ENCODE assay signal across 8 cellular contexts in genomic region chr11:93652161-93652597, GRCh38. TPM values are rescaled to one million over a fixed set of nuclear protein-coding genes. Genes with fewer than 3 reads are reported as not detected.
A peak's percentile ranks its signal among the peaks of the same experiment; 100 is the strongest.
DNase-seq lines count a peak whose midpoint lies in the region; ATAC-seq, FAIRE-seq and TF ChIP-seq lines count a peak whose summit lies in the region.

No MANE protein-coding gene starts in this region.

- peak; percentile 18 for DNase-seq in Caki2 (ENCODE audit: low read depth)
- DNase-seq in GM18507 (ENCODE audit: extremely low spot score, insufficient read length, low read depth), result no peak
- DNase-seq in PC-9, result peak; percentile 22 to 53
- peak; percentile 30 for DNase-seq in bronchial epithelial cell (ENCODE audit: low read depth)
- DNase-seq in lung microvascular endothelial cell (ENCODE audit: low read depth in 2 of 2), result peak; percentile 41 to 58
- no peak for DNase-seq in GM19238 (ENCODE audit: insufficient read length, low spot score)

- TF ChIP-seq CTCF in PC-9 (conservative IDR thresholded peaks at IDR 0.05), result peak; percentile 94
- peak; percentile 54 for TF ChIP-seq CTCF in bronchial epithelial cell (IDR thresholded peaks at IDR 0.05; ENCODE audit: insufficient read depth, low read length, severe bottlenecking)

- H3K79me2 ChIP-seq in PC-9 (ENCODE audit: low read depth), result no peaks in the 10 kb centered on the region

- no peak for ATAC-seq in GM19397 (IDR thresholded peaks at IDR 0.05; ENCODE audit: unreplicated experiment)
- ATAC-seq in GM18517 (IDR thresholded peaks at IDR 0.05; ENCODE audit: unreplicated experiment), result no peak

- no peaks in the 10 kb centered on the region for H3K9me3 ChIP-seq in PC-9 (ENCODE audit: insufficient read depth, low read depth)

- FAIRE-seq in GM18507 (lab: Jason Lieb, UNC) (peak; percentile 48), bronchial epithelial cell (lab: Jason Lieb, UNC) (no peak)

- no TSS peak for BruUV-seq in PC-9 (replicated peaks; lab: Mats Ljungman, UMichigan)

- H3K9me2 ChIP-seq in PC-9 (ENCODE audit: insufficient read depth), result no peaks in the 10 kb centered on the region; the same call in 1 of the 2 replicates

- peaks cover 6% of the 10 kb centered on the region; the same call in 1 of the 2 replicates for H3K27me3 ChIP-seq in PC-9 (ENCODE audit: insufficient read depth, low read depth)
- peaks cover 2% of the 10 kb centered on the region for H3K27me3 ChIP-seq in bronchial epithelial cell (ENCODE audit: control insufficient read depth, insufficient read depth, low read length)

- POLR2A ChIA-PET in PC-9 (lab: Charles Lee; ENCODE audit: unreplicated experiment), result no interaction called here

- H2AFZ ChIP-seq in PC-9, result no peak overlapping the region

- no peaks in the 10 kb centered on the region for H3K4me1 ChIP-seq in PC-9 (replicated peaks; ENCODE audit: insufficient read depth)

- H3F3A ChIP-seq in PC-9 (ENCODE audit: insufficient read depth, low read depth), result no peaks in the 10 kb centered on the region

- in situ Hi-C loops in Caki2 (cut with HindIII; ENCODE audit: low pct_unique_long_range_greater_than_20kb, low sequenced_read_pairs), result no loop called here

- CTCF ChIA-PET in PC-9 (lab: Charles Lee), result interaction anchor here (0.6 to 0.7 kb wide), 3 partner anchors 126 to 1582 kb away, joined by 3 to 4 read pairs (median 4); no protein-coding TSS in a partner anchor

- H3K4me3 ChIP-seq in PC-9 (no peak overlapping the region), bronchial epithelial cell (ENCODE audit: low read depth, low read length) (no peak overlapping the region)

- H3K4me2 ChIP-seq in PC-9, result no peak overlapping the region

- H3K27ac ChIP-seq in PC-9, result no peak overlapping the region

- H4K20me1 ChIP-seq in PC-9 (ENCODE audit: insufficient read depth), result no peaks in the 10 kb centered on the region

- intact Hi-C loops in PC-9 (cut with micrococcal nuclease; ENCODE audit: unreplicated experiment), result loop anchor here (1.0 to 2.0 kb wide), 2 partner anchors 109 to 418 kb away; partner anchors contain the start of gene SMCO4

- H3K36me3 ChIP-seq in PC-9 (ENCODE audit: low read depth) (no peaks in the 10 kb centered on the region), bronchial epithelial cell (ENCODE audit: control insufficient read depth, insufficient read depth, low read length) (no peaks in the 10 kb centered on the region)

RNA-seq across cellular contexts. Expression of gene CEP295, which starts 9.3 kb away (rescaled TPM):
- total RNA-seq in Caki2 (2014; rRNA removed; shearing (Covaris generic); ENCODE audit: low replicate concordance), result 5.6 and 6.0 TPM in 2 replicates
- total RNA-seq in PC-9 (2021) (13.0 and 15.0 TPM in 2 replicates), bronchial epithelial cell (6.1 and 7.6 TPM in 2 replicates), lung microvascular endothelial cell (9.6 and 13.5 TPM in 2 replicates)

Comparison
In these comparisons a context has a peak if more than half of its experiments do, and no peak if none do; other contexts are left out.
1. DNase-seq: peak in Caki2 (single experiment), PC-9 (2 of 2), bronchial epithelial cell (single experiment) and lung microvascular endothelial cell (2 of 2); none in GM18507 (single experiment) and GM19238 (single experiment).